In genomic region chr20:44115181-44115580, GRCh38 we compare ENCODE assay signal across 33 cellular contexts.
"Had no signal": no experiment of that assay in that cellular context is flagged by ENCODE, and none has a peak within 500 bp of the region (broad histone marks: within the 10 kb centered on the region; RNA-seq: fewer than 3 reads in every experiment).

No MANE protein-coding gene starts in this region.

- H3K9me3 ChIP-seq: ascending aorta, SJSA1, SK-N-SH had no signal

- DNase-seq: activated B cell treated with CpG ODN at 0.5 μM for 24 hours; activated CD4-positive, alpha-beta memory T cell treated with anti-CD3 and anti-CD28 coated beads for 36 hours; activated CD4-positive, alpha-beta T cell treated with anti-CD3 and anti-CD28 coated beads for 4 hours; activated CD4-positive, alpha-beta T cell treated with anti-CD3 and anti-CD28 coated beads, Interleukin-2, amount 50 U/mL, for 1 hour; activated CD4-positive, CD25-positive, alpha-beta regulatory T cell treated with anti-CD3 and anti-CD28 coated beads, Interleukin-2, amount 50 U/mL, for 72 hours; activated effector memory CD4-positive, alpha-beta T cell treated with anti-CD3 and anti-CD28 coated beads, Interleukin-2, amount 50 U/mL, for 16 hours; activated naive CD4-positive, alpha-beta T cell; activated naive CD4-positive, alpha-beta T cell treated with anti-CD3 and anti-CD28 coated beads, Interleukin-2, amount 50 U/mL, for 16 hours; activated naive CD8-positive, alpha-beta T cell treated with anti-CD3 and anti-CD28 coated beads for 36 hours; activated T-cell treated with anti-CD3 and anti-CD28 coated beads, Interleukin-2, amount 50 U/mL, for 1 hour; activated T-cell treated with anti-CD3 and anti-CD28 coated beads, Interleukin-2, amount 50 U/mL, for 72 hours; amniotic stem cell; Karpas-422; KBM-7; NCI-H1048; NCI-H1105 treated with DMSO at 0.1 percent for 48 hours; NCI-H1436; NCI-H1694; NCI-H1930; NCI-H2081 treated with DMSO at 0.1 percent for 48 hours; NCI-H226; NCI-H446 treated with DMSO at 0.1 percent for 48 hours; NCI-H524; NCI-H69; NCI-H82; SHP77 treated with DMSO at 0.1 percent for 48 hours had no signal

- H3K9ac ChIP-seq: SK-N-SH had no signal

- H3K4me3 ChIP-seq: ascending aorta, cardiac muscle cell, SJSA1 had no signal

- H3K27ac ChIP-seq: ascending aorta, SJSA1, VCaP had no signal

- ATAC-seq: activated T-cell treated with anti-CD3 and anti-CD28 coated beads, Interleukin-2, amount 50 U/mL, for 72 hours; activated T-helper 17 cell treated with anti-CD3 and anti-CD28 coated beads, Interleukin-2, amount 50 U/mL, for 72 hours; Panc1 had no signal

- H3K4me1 ChIP-seq: SJSA1 had no signal

- H3K27me3 ChIP-seq: ascending aorta, cardiac muscle cell, SJSA1 had no signal
